1 cellular context compared by ENCODE assay signal in the genomic region with DNA sequence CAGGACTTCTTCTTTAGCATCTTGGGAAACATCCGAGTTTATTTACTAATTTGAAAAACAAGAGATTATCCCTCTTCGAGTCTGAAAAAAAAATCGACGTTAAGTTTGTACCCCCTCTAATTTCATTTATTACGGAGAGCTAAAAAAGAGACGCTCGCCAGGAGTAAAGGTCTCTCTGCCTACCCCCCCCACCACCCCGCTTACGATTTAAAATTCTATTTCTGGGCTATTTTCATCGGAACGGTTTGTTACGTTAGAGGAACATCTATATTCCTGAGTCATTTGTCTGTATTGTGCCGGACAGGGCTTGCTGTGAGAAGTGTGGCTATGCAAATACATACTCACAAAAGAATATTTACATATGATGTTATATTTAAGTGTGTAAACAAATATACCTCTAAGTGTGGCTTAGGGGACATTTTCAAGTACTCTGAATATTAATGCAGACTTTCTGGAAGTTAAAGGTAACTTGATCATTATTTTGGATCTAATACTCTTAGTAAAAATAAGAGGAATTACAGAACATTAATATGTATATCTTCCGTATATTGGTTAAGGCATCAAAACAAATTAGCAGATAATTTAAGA.
TF ChIP-seq lines count a peak whose summit lies in the region.

No MANE protein-coding gene starts in this region.

TF ChIP-seq in HepG2, 621 proteins besides CTCF, POLR2A, EP300 and RAD21:
- no peak for TF ChIP-seq MIER2 (CRISPR knock-in tag; IDR thresholded peaks at IDR 0.05)
- TF ChIP-seq CBX2 (IDR thresholded peaks at IDR 0.05; ENCODE audit: low read depth, low read length), result peak; percentile 88
- TF ChIP-seq CBX2 (CRISPR knock-in tag; IDR thresholded peaks at IDR 0.05; ENCODE audit: low read depth), result no peak
